In genomic region chr7:35314354-35314753, GRCh38 we compare ENCODE assay signal across 30 cellular contexts.
DNase-seq lines count a peak whose midpoint lies in the region; ATAC-seq and TF ChIP-seq lines count a peak whose summit lies in the region.
"Had no signal": no experiment of that assay in that cellular context is flagged by ENCODE, and none has a peak within 500 bp of the region (broad histone marks: within the 10 kb centered on the region; RNA-seq: fewer than 3 reads in every experiment).

No MANE protein-coding gene starts in this region.

- ATAC-seq in Right ventricle myocardium superior (ENCODE audit: poor library complexity) (peak; percentile 68), Right ventricle myocardium inferior (no peak), heart left ventricle (no peak), left ventricle myocardium superior (peak; percentile 40), right cardiac atrium (no peak)
- ATAC-seq: A549; CD8-positive, alpha-beta T cell had no signal

- WGBS in heart left ventricle, 4 donors: 60 to 77% (median 64%) methylated on average over 2 of the region's 2 CpGs
- 78% methylated on average over 2 of the region's 2 CpGs for WGBS in right cardiac atrium

- no peak overlapping the region for H3K27ac ChIP-seq in left ventricle myocardium inferior (replicated peaks)
- peak overlapping the region in 1 of 12 donors; percentile 37 for H3K27ac ChIP-seq in heart left ventricle
- no peak overlapping the region for H3K27ac ChIP-seq in right cardiac atrium (ENCODE audit: low read length)
- H3K27ac ChIP-seq: 22Rv1; A549; BLaER1; BLaER1 treated with 17β-estradiol and CSF1 and Interleukin-3, amounts not matched to agents 10 nM and 100 nM; C4-2B had no signal

- DNase-seq in Right ventricle myocardium superior (no peak), Right ventricle myocardium inferior (ENCODE audit: missing footprints) (no peak), left ventricle myocardium inferior (no peak), heart left ventricle (no peak), left ventricle myocardium superior (no peak), right cardiac atrium (no peak)
- DNase-seq: 8988T; ACHN; AML-193; BE2C; Caco-2; Calu3; CD4-positive, alpha-beta memory T cell; CD4-positive, alpha-beta T cell; CD4-positive, CD25-positive, alpha-beta regulatory T cell; CD8-positive, alpha-beta memory T cell; CD8-positive, alpha-beta T cell; COR-L47; DMS 273 treated with DMSO at 0.1 percent for 48 hours; DMS153; DMS53; DMS79; DMS79 treated with DMSO at 0.1 percent for 48 hours; DND-41; EL had no signal

- no peaks in the 10 kb centered on the region for H3K4me1 ChIP-seq in left ventricle myocardium inferior
- H3K4me1 ChIP-seq in heart left ventricle: peaks cover 0 to 4% (median 0%) of the 10 kb centered on the region in 12 donors
- no peaks in the 10 kb centered on the region for H3K4me1 ChIP-seq in right cardiac atrium (ENCODE audit: control insufficient read depth, insufficient read depth, low read length)
- H3K4me1 ChIP-seq: A549; BLaER1; BLaER1 treated with 17β-estradiol and CSF1 and Interleukin-3, amounts not matched to agents 10 nM and 100 nM; Caco-2 had no signal

- H3K27me3 ChIP-seq in left ventricle myocardium inferior (ENCODE audit: low read depth) (no peaks in the 10 kb centered on the region), heart left ventricle (no peaks in the 10 kb centered on the region), right cardiac atrium (ENCODE audit: control insufficient read depth, insufficient read depth) (no peaks in the 10 kb centered on the region)
- H3K27me3 ChIP-seq: BE2C; BLaER1; BLaER1 treated with 17β-estradiol and CSF1 and Interleukin-3, amounts not matched to agents 10 nM and 100 nM had no signal

- no peak for TF ChIP-seq POLR2A in heart left ventricle (IDR thresholded peaks at IDR 0.05)

- intact Hi-C loops in Right ventricle myocardium superior (cut with DNase I) (no loop called here), Right ventricle myocardium inferior (cut with DNase I) (loop anchor here (5.0 kb wide), 1 partner anchor 57 kb away; no protein-coding TSS in a partner anchor), left ventricle myocardium inferior (cut with micrococcal nuclease) (no loop called here), heart left ventricle (cut with DNase I) (no loop called here), left ventricle myocardium superior (cut with micrococcal nuclease) (no loop called here), right cardiac atrium (cut with DNase I) (no loop called here)

- H3K4me3 ChIP-seq in left ventricle myocardium inferior: peak overlapping the region; percentile 31
- peak overlapping the region in 2 of 12 donors; percentile 27 to 42 for H3K4me3 ChIP-seq in heart left ventricle
- no peak overlapping the region for H3K4me3 ChIP-seq in right cardiac atrium (ENCODE audit: low read length)
- H3K4me3 ChIP-seq: A549; BLaER1; BLaER1 treated with 17β-estradiol and CSF1 and Interleukin-3, amounts not matched to agents 10 nM and 100 nM had no signal

- H3K9me3 ChIP-seq in left ventricle myocardium inferior (replicated peaks): no peaks in the 10 kb centered on the region
- no peaks in the 10 kb centered on the region for H3K9me3 ChIP-seq in heart left ventricle
- no peaks in the 10 kb centered on the region for H3K9me3 ChIP-seq in right cardiac atrium (ENCODE audit: control insufficient read depth, low read length)
- H3K9me3 ChIP-seq: A549; BLaER1; BLaER1 treated with 17β-estradiol and CSF1 and Interleukin-3, amounts not matched to agents 10 nM and 100 nM; Caco-2 had no signal

- H3K36me3 ChIP-seq in left ventricle myocardium inferior (no peaks in the 10 kb centered on the region), heart left ventricle (no peaks in the 10 kb centered on the region)
- H3K36me3 ChIP-seq: BE2C; BLaER1; BLaER1 treated with 17β-estradiol and CSF1 and Interleukin-3, amounts not matched to agents 10 nM and 100 nM had no signal

- TF ChIP-seq CTCF in left ventricle myocardium inferior (IDR thresholded peaks at IDR 0.05; ENCODE audit: borderline replicate concordance): no peak
- no peak for TF ChIP-seq CTCF in heart left ventricle (IDR thresholded peaks at IDR 0.05)

Comparison
In these comparisons a context has a peak if more than half of its experiments do, and no peak if none do; other contexts are left out.
1. ATAC-seq: peak in Right ventricle myocardium superior (single experiment) and left ventricle myocardium superior (single experiment); none in Right ventricle myocardium inferior (single experiment), heart left ventricle (0 of 4) and right cardiac atrium (0 of 2).